Comparison of ENCODE assay signal across 26 cellular contexts in the genomic region with DNA sequence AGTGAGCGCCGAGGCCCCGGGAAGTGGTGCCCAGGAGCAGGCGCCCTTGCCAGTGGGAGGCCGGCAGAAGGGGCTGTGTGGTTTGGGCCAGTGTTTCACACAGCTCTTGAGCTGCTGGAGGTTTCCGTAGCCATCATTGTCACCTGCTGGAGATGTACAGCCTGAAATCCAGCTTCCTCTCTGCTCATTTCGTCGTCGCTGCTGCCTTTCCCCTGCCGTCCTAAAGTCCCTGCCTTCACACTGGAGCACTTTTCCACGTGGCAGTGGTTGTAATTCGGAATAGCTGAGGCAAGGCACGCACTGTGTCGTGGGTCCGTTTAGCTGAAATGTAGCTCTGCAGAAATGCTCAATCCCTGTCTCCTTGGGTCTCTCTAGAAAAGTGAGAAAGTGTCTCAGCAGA. TPM values are rescaled to one million over a fixed set of nuclear protein-coding genes. Genes with fewer than 3 reads are reported as not detected.
"Had no signal": no experiment of that assay in that cellular context is flagged by ENCODE, and none has a peak within 500 bp of the region (broad histone marks: within the 10 kb centered on the region; RNA-seq: fewer than 3 reads in every experiment).

No MANE protein-coding gene starts in this region.

- H3K9me3 Mint-ChIP-seq: activated CD4-positive, alpha-beta T cell treated with anti-CD3 and anti-CD28 coated beads, Interleukin-2, amount 10 ng/mL, durations not matched to agents 7 days and 5 days; activated CD8-positive, alpha-beta T cell treated with anti-CD3 and anti-CD28 coated beads for 36 hours; activated naive CD4-positive, alpha-beta T cell treated with anti-CD3 and anti-CD28 coated beads, Interleukin-2, amount 50 U/mL, for 24 hours; dendritic cell treated with granulocyte-macrophage colony-stimulating factor and Interleukin-4, amounts not matched to agents 40 ng/mL and 50 ng/mL, for 4 days; stimulated activated memory B cell treated with anti-CD40 and anti-IgM and Interleukin-4, amounts not matched to agents 10 μg/mL and 1 μg/mL and 100 μg/mL, for 72 hours had no signal

- H3K4me2 ChIP-seq: smooth muscle cell had no signal

- H3K27ac ChIP-seq: ascending aorta, brain microvascular endothelial cell, parathyroid adenoma, stomach, suprapubic skin, tibial nerve, VCaP had no signal

- H3K27me3 ChIP-seq: adrenal gland, ascending aorta, brain microvascular endothelial cell, stomach, suprapubic skin, tibial nerve had no signal

- H3K9me3 ChIP-seq: adrenal gland, ascending aorta, stomach, suprapubic skin, tibial nerve had no signal

- DNase-seq: activated CD4-positive, alpha-beta T cell treated with anti-CD3 and anti-CD28 coated beads, Interleukin-2, amount 10 ng/mL, durations not matched to agents 7 days and 5 days; activated CD4-positive, CD25-positive, alpha-beta regulatory T cell treated with anti-CD3 and anti-CD28 coated beads, Interleukin-2, amount 50 U/mL, for 72 hours; activated CD8-positive, alpha-beta T cell treated with anti-CD3 and anti-CD28 coated beads for 36 hours; activated gamma-delta T cell treated with Interleukin-2 at 50 U/mL for 16 hours; activated T-cell treated with anti-CD3 and anti-CD28 coated beads, Interleukin-2, amount 50 U/mL, for 1 hour; adrenal gland; brain microvascular endothelial cell; caudate nucleus; effector CD8-positive, alpha-beta T cell; foreskin melanocyte; hypothalamus; stimulated activated CD4-positive, alpha-beta T cell treated with anti-CD3 and anti-CD28 coated beads, Interleukin-15, amount 100 ng/mL, for 24 hours; stomach had no signal

- ATAC-seq: activated CD8-positive, alpha-beta T cell treated with anti-CD3 and anti-CD28 coated beads for 36 hours; esophagus mucosa; sciatic nerve; stimulated activated memory B cell treated with anti-CD40 and anti-IgM and Interleukin-4, amounts not matched to agents 10 μg/mL and 1 μg/mL and 100 μg/mL, for 72 hours had no signal

- H2AFZ ChIP-seq: parathyroid adenoma had no signal

- H3K9ac ChIP-seq: parathyroid adenoma had no signal

- H3K27me3 Mint-ChIP-seq: activated CD4-positive, alpha-beta T cell treated with anti-CD3 and anti-CD28 coated beads, Interleukin-2, amount 10 ng/mL, durations not matched to agents 7 days and 5 days; activated CD8-positive, alpha-beta T cell treated with anti-CD3 and anti-CD28 coated beads for 36 hours; activated naive CD4-positive, alpha-beta T cell treated with anti-CD3 and anti-CD28 coated beads, Interleukin-2, amount 50 U/mL, for 24 hours; dendritic cell treated with granulocyte-macrophage colony-stimulating factor and Interleukin-4, amounts not matched to agents 40 ng/mL and 50 ng/mL, for 4 days; stimulated activated memory B cell treated with anti-CD40 and anti-IgM and Interleukin-4, amounts not matched to agents 10 μg/mL and 1 μg/mL and 100 μg/mL, for 72 hours had no signal

- H3K4me3 Mint-ChIP-seq: activated CD4-positive, alpha-beta T cell treated with anti-CD3 and anti-CD28 coated beads, Interleukin-2, amount 10 ng/mL, durations not matched to agents 7 days and 5 days; activated CD8-positive, alpha-beta T cell treated with anti-CD3 and anti-CD28 coated beads for 36 hours; dendritic cell treated with granulocyte-macrophage colony-stimulating factor and Interleukin-4, amounts not matched to agents 40 ng/mL and 50 ng/mL, for 4 days; stimulated activated memory B cell treated with anti-CD40 and anti-IgM and Interleukin-4, amounts not matched to agents 10 μg/mL and 1 μg/mL and 100 μg/mL, for 72 hours had no signal

- H3K27ac Mint-ChIP-seq: activated CD4-positive, alpha-beta T cell treated with anti-CD3 and anti-CD28 coated beads, Interleukin-2, amount 10 ng/mL, durations not matched to agents 7 days and 5 days; activated CD8-positive, alpha-beta T cell treated with anti-CD3 and anti-CD28 coated beads for 36 hours; activated naive CD4-positive, alpha-beta T cell treated with anti-CD3 and anti-CD28 coated beads, Interleukin-2, amount 50 U/mL, for 24 hours; dendritic cell treated with granulocyte-macrophage colony-stimulating factor and Interleukin-4, amounts not matched to agents 40 ng/mL and 50 ng/mL, for 4 days; stimulated activated memory B cell treated with anti-CD40 and anti-IgM and Interleukin-4, amounts not matched to agents 10 μg/mL and 1 μg/mL and 100 μg/mL, for 72 hours had no signal

- FAIRE-seq: endothelial cell of umbilical vein, islet of Langerhans had no signal

- H3K4me3 ChIP-seq: adrenal gland, ascending aorta, smooth muscle cell, stomach, suprapubic skin, tibial nerve had no signal

RNA-seq across cellular contexts. Expression of a gene that starts 29.3 kb away (rescaled TPM):
- total RNA-seq: ascending aorta had no signal
